ENCODE assay signal across 17 cellular contexts in the genomic region with DNA sequence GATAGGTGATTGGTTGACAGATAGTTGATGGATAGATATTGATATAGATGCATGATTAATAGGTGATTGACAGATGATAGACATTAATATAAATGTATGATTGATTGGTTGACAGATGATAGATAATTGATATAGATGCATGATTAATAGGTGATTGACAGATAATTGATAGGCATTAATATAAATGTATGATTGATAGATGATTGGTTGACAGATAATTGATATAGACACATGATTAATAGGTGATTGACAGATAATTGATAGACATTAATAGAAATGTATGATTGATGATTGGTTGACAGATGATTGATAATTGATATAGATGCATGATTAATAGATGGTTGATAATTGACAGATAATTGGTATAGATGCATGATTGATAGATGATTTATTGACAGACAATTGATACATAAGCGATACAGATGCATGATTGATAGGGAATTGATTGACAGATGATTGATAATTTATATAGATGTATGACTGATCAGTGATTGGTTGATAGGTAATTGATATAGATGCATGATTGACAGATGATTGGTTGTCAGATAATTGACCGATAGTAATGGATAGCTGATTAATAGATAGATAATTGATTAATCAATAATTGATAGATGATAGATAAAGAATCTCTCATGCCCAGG. TPM values are rescaled to one million over a fixed set of nuclear protein-coding genes. Genes with fewer than 3 reads are reported as not detected.
DNase-seq lines count a peak whose midpoint lies in the region; ATAC-seq and TF ChIP-seq lines count a peak whose summit lies in the region.
"Had no signal": no experiment of that assay in that cellular context is flagged by ENCODE, and none has a peak within 500 bp of the region (broad histone marks: within the 10 kb centered on the region; RNA-seq: fewer than 3 reads in every experiment).

No MANE protein-coding gene starts in this region.

- H4K20me1 ChIP-seq in neural cell (ENCODE audit: insufficient read depth) = no peaks in the 10 kb centered on the region

- H3K4me1 Mint-ChIP-seq in endothelial cell (ENCODE audit: unreplicated experiment) = no peaks in the 10 kb centered on the region

- H3K79me1 ChIP-seq in neuronal stem cell (ENCODE audit: low read depth, low read length) = peaks cover 3% of the 10 kb centered on the region

- no peak for TF ChIP-seq RAD21 in neural cell (conservative IDR thresholded peaks at IDR 0.05)

- H3K9me3 Mint-ChIP-seq in endothelial cell (ENCODE audit: unreplicated experiment) = peaks cover 32% of the 10 kb centered on the region

- CTCF ChIA-PET in HEK293T (lab: Yijun Ruan, JAX) = no interaction called here

- H3K27me3 ChIP-seq in neural cell (ENCODE audit: insufficient read depth, low read depth, low read length) (no peaks in the 10 kb centered on the region), neuronal stem cell (ENCODE audit: control insufficient read depth in 3 of 3, insufficient read depth in 3 of 3, low read depth in 1 of 3, low read length in 3 of 3) (peaks cover 0 to 8% (median 5%) of the 10 kb centered on the region in 3 experiments)

- H3K36me3 ChIP-seq in neural cell (ENCODE audit: insufficient read depth, low read length) (no peaks in the 10 kb centered on the region), neuronal stem cell (replicated peaks in 1 of 2; ENCODE audit: control insufficient read depth in 2 of 2, insufficient read depth in 2 of 2, low read length in 2 of 2) (no peaks in the 10 kb centered on the region)

- no CpG with 5 or more reads among the region's 2 CpGs for WGBS in neuronal stem cell (ENCODE audit: extremely low coverage in 2 of 2, insufficient read length in 2 of 2, insufficient replicate concordance in 1 of 2), 2 donors

- no peaks in the 10 kb centered on the region for H3K79me2 ChIP-seq in neural cell (replicated peaks; ENCODE audit: insufficient read depth, low read length)

- H2BK5ac ChIP-seq in neuronal stem cell (ENCODE audit: low read length) = peak overlapping the region; percentile 75

- no peak overlapping the region for H3K4ac ChIP-seq in neuronal stem cell (ENCODE audit: low read length)

- H3K4me2 ChIP-seq in neural cell (ENCODE audit: low read length) (no peak overlapping the region), neuronal stem cell (ENCODE audit: insufficient read depth, low read length, poor library complexity, severe bottlenecking) (no peak overlapping the region)

- POLR2A ChIA-PET in HEK293T (lab: Yijun Ruan, JAX) = no interaction called here

- H3K36me3 Mint-ChIP-seq in endothelial cell (ENCODE audit: low read depth, unreplicated experiment) = peaks cover 33% of the 10 kb centered on the region
- H3K36me3 Mint-ChIP-seq: CD4-positive, alpha-beta memory T cell had no signal

- H4K8ac ChIP-seq in neuronal stem cell (ENCODE audit: low read depth, low read length) = no peak overlapping the region

- TF ChIP-seq EP300 in neural cell (conservative IDR thresholded peaks at IDR 0.05; ENCODE audit: poor library complexity, severe bottlenecking) = peak; percentile 94

- H3K18ac ChIP-seq in neuronal stem cell (ENCODE audit: low read length) = no peak overlapping the region

- TF ChIP-seq CTCF in endothelial cell (IDR thresholded peaks at IDR 0.05; ENCODE audit: unreplicated experiment) = no peak
- no peak for TF ChIP-seq CTCF in neural cell (IDR thresholded peaks at IDR 0.05; ENCODE audit: poor library complexity, severe bottlenecking)

- H3K9me2 ChIP-seq in neural cell (ENCODE audit: insufficient read depth, low read length) = no peaks in the 10 kb centered on the region

- H3K14ac ChIP-seq in neuronal stem cell (ENCODE audit: low read length) = no peak overlapping the region

- DNase-seq in HEK293T (ENCODE audit: extremely low spot score) = no peak
- DNase-seq in endothelial cell (ENCODE audit: low spot score) = no peak
- DNase-seq in neuronal stem cell (ENCODE audit: low spot score) = no peak
- no peak for DNase-seq in NCI-H1417 treated with DMSO at 0.1 percent for 48 hours (lab: John Stamatoyannopoulos, UW)
- DNase-seq: 8988T; C1 segment of cervical spinal cord; Caco-2; CD4-positive, alpha-beta memory T cell; DMS 273 treated with DMSO at 0.1 percent for 48 hours; DMS79; EL; GDM1; GM23248; HCEC 1CT had no signal

- H4K91ac ChIP-seq in neuronal stem cell (ENCODE audit: low read depth, low read length, poor library complexity) = no peak overlapping the region

- peak overlapping the region; percentile 19 for H3K4me3 Mint-ChIP-seq in endothelial cell (ENCODE audit: unreplicated experiment)
- H3K4me3 Mint-ChIP-seq: CD4-positive, alpha-beta memory T cell had no signal

- H3K9me3 ChIP-seq in neural cell (ENCODE audit: low read length) (no peaks in the 10 kb centered on the region), neuronal stem cell (replicated peaks in 1 of 2; ENCODE audit: control insufficient read depth in 2 of 2, insufficient read depth in 1 of 2, low read depth in 1 of 2, low read length in 2 of 2) (peaks cover 1 to 3% of the 10 kb centered on the region in 2 donors)
- H3K9me3 ChIP-seq: Caco-2 had no signal

- no peak overlapping the region for H2BK15ac ChIP-seq in neuronal stem cell (ENCODE audit: low read length)

- H3K4me3 ChIP-seq in neural cell (ENCODE audit: low read length) = no peak overlapping the region
- H3K4me3 ChIP-seq in neuronal stem cell (ENCODE audit: low read length in 2 of 2) = no peak overlapping the region
- H3K4me3 ChIP-seq: GM23248 had no signal

- H2AK5ac ChIP-seq in neuronal stem cell (ENCODE audit: low read depth, low read length) = no peak overlapping the region

- no peak overlapping the region for H2BK120ac ChIP-seq in neuronal stem cell (ENCODE audit: low read depth, low read length)

- peaks cover 22% of the 10 kb centered on the region for H3K27me3 Mint-ChIP-seq in endothelial cell (ENCODE audit: unreplicated experiment)

- no peak overlapping the region for H3K23ac ChIP-seq in neuronal stem cell (ENCODE audit: low read depth, low read length, poor library complexity)

- no peak overlapping the region for H3K9ac ChIP-seq in neural cell (ENCODE audit: low read length)
- no peak overlapping the region for H3K9ac ChIP-seq in neuronal stem cell (ENCODE audit: low read depth, low read length, poor library complexity)
- H3K9ac ChIP-seq: GM23248 had no signal

- no peaks in the 10 kb centered on the region for H3K4me1 ChIP-seq in neuronal stem cell (ENCODE audit: control insufficient read depth in 2 of 2, insufficient read depth in 1 of 2, low read depth in 1 of 2, low read length in 2 of 2)
- H3K4me1 ChIP-seq: Caco-2 had no signal

- no peak overlapping the region for H3K27ac ChIP-seq in neural cell (ENCODE audit: low read length)
- H3K27ac ChIP-seq in neuronal stem cell (replicated peaks; ENCODE audit: low read length) = no peak overlapping the region
- H3K27ac ChIP-seq: GM23248 had no signal

- H3F3A ChIP-seq in neural cell (ENCODE audit: insufficient read depth, low read length, poor library complexity, severe bottlenecking) = no peaks in the 10 kb centered on the region

- H2AFZ ChIP-seq in neural cell (ENCODE audit: low read depth, low read length) = no peak overlapping the region
- H2AFZ ChIP-seq in neuronal stem cell (ENCODE audit: low read length) = no peak overlapping the region
- H2AFZ ChIP-seq: GM23248 had no signal

- ATAC-seq in GM18907 (IDR thresholded peaks at IDR 0.05; ENCODE audit: unreplicated experiment) = no peak
- no peak for ATAC-seq in GM18861 (IDR thresholded peaks at IDR 0.05; ENCODE audit: unreplicated experiment)

- no peak overlapping the region for H2BK12ac ChIP-seq in neuronal stem cell (ENCODE audit: low read length)

- peak overlapping the region; percentile 65 for H3K27ac Mint-ChIP-seq in endothelial cell (ENCODE audit: unreplicated experiment)
- H3K27ac Mint-ChIP-seq: CD4-positive, alpha-beta memory T cell had no signal

TF ChIP-seq in HEK293T, 16 proteins besides CTCF, POLR2A, EP300 and RAD21:
- TF ChIP-seq FOXK2 (IDR thresholded peaks at IDR 0.05) (no peak), PKNOX1 (IDR thresholded peaks at IDR 0.05) (peak; percentile 97), SP1 (IDR thresholded peaks at IDR 0.05) (no peak), FOXM1 (IDR thresholded peaks at IDR 0.05; ENCODE audit: borderline replicate concordance) (no peak), NFRKB (IDR thresholded peaks at IDR 0.05) (no peak), ZNF384 (IDR thresholded peaks at IDR 0.05) (no peak), TARDBP (IDR thresholded peaks at IDR 0.05) (no peak)
TF ChIP-seq in HEK293T: peak in this region for 1.

TF ChIP-seq in neural cell, 6 proteins besides CTCF, POLR2A, EP300 and RAD21:
- TF ChIP-seq POLR2AphosphoS5 (IDR thresholded peaks at IDR 0.05) (no peak), SMC3 (conservative IDR thresholded peaks at IDR 0.05; ENCODE audit: poor library complexity) (no peak), EZH2 (IDR thresholded peaks at IDR 0.05; ENCODE audit: borderline replicate concordance, insufficient read depth, low read length, poor library complexity, severe bottlenecking) (no peak), TAF1 (IDR thresholded peaks at IDR 0.05; ENCODE audit: low read depth) (no peak), MXI1 (conservative IDR thresholded peaks at IDR 0.05; ENCODE audit: poor library complexity, severe bottlenecking) (no peak), REST (IDR thresholded peaks at IDR 0.05; ENCODE audit: borderline replicate concordance) (no peak)

RNA-seq across cellular contexts. Expression of gene PPP2R3B, which starts 44.9 kb away (rescaled TPM):
- 44.0 TPM for total RNA-seq in endothelial cell (ENCODE audit: unreplicated experiment)
- polyA plus RNA-seq in neural cell = 41.7 and 49.3 TPM in 2 replicates
- polyA minus RNA-seq in neural cell = 20.5 and 22.5 TPM in 2 replicates
- polyA plus RNA-seq in neuronal stem cell (2013, experiment 1 of 2) = 57.0 TPM
- polyA plus RNA-seq in neuronal stem cell (2013, experiment 2 of 2) = 53.8 TPM
